ENCODE assay signal across 8 cellular contexts in the genomic region with DNA sequence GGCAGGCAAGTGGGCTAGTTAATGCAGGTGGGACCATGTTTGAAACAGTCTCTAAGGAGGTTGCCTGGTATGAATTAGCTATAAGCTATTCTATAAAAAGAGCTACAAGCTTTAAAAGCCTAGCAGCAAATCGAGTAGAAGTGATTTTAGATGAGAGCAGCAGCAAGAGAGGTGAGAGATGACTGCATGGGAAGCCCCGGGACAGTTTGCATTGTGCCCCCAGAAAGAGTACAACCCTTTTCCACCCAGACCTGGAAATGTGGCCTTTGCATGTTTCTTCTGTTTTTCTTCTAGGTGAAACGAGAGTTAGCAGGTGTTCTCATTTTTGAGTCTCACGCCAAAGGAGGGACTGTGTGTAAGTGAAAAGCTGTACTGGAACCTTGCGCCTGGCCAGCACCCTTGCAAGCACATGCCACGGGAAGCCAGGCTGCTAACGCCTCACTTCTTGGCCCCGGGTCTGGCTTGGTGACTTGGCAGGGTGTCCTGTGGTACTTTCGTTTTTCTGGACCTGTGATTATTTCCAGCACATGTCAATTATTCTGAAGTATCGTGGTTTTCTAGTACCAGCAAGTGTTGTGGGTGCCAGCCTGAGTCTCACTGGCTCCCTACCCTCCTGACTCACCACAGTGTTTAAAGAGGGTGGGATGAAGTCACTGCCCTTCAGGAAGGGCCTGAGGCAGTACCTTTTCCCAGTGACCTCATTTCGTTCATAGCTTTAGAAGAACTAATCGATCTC.
A peak's percentile ranks its signal among the peaks of the same experiment; 100 is the strongest.
DNase-seq lines count a peak whose midpoint lies in the region; ATAC-seq lines count a peak whose summit lies in the region.

No MANE protein-coding gene starts in this region.

- ATAC-seq in HG02852 (IDR thresholded peaks at IDR 0.05; ENCODE audit: unreplicated experiment) (peak; percentile 40), left lobe of liver (peak; percentile 91), HG02840 (IDR thresholded peaks at IDR 0.05; ENCODE audit: low FRiP score, unreplicated experiment) (no peak)
- peak; percentile 63 to 65 for ATAC-seq in activated T-cell treated with anti-CD3 and anti-CD28 coated beads, Interleukin-2, amount 50 U/mL, for 72 hours (replicated peaks in 1 of 2)

- no peaks in the 10 kb centered on the region for H3K9me3 Mint-ChIP-seq in activated T-cell treated with anti-CD3 and anti-CD28 coated beads, Interleukin-2, amount 50 U/mL, for 72 hours
- H3K9me3 Mint-ChIP-seq in activated CD4-positive, alpha-beta T cell treated with anti-CD3 and anti-CD28 coated beads, Interleukin-2, amount 10 ng/mL, durations not matched to agents 7 days and 5 days: no peaks in the 10 kb centered on the region

- CTCF ChIA-PET in activated CD4-positive, alpha-beta T cell treated with anti-CD3 and anti-CD28 coated beads, Interleukin-2, amount 10 ng/mL, durations not matched to agents 7 days and 5 days (lab: Charles Lee): interaction anchor here (1.3 kb wide), 1 partner anchor 10 kb away, joined by 3 read pairs; no protein-coding TSS in a partner anchor

- H3K27ac Mint-ChIP-seq in activated T-cell treated with anti-CD3 and anti-CD28 coated beads, Interleukin-2, amount 50 U/mL, for 72 hours: no peak overlapping the region
- H3K27ac Mint-ChIP-seq in activated CD4-positive, alpha-beta T cell treated with anti-CD3 and anti-CD28 coated beads, Interleukin-2, amount 10 ng/mL, durations not matched to agents 7 days and 5 days: no peak overlapping the region

- POLR2A ChIA-PET in activated CD4-positive, alpha-beta T cell treated with anti-CD3 and anti-CD28 coated beads, Interleukin-2, amount 10 ng/mL, durations not matched to agents 7 days and 5 days (lab: Charles Lee): no interaction called here

- peaks cover 16% of the 10 kb centered on the region for H3K4me1 Mint-ChIP-seq in activated T-cell treated with anti-CD3 and anti-CD28 coated beads, Interleukin-2, amount 50 U/mL, for 72 hours (ENCODE audit: low read depth)
- peaks cover 4% of the 10 kb centered on the region for H3K4me1 Mint-ChIP-seq in activated CD4-positive, alpha-beta T cell treated with anti-CD3 and anti-CD28 coated beads, Interleukin-2, amount 10 ng/mL, durations not matched to agents 7 days and 5 days

- peak; percentile 38 for DNase-seq in AG08396 (ENCODE audit: low spot score)
- DNase-seq in activated T-cell treated with anti-CD3 and anti-CD28 coated beads, Interleukin-2, amount 50 U/mL, for 72 hours: no peak
- peak; percentile 73 for DNase-seq in left lobe of liver (ENCODE audit: low spot score)
- DNase-seq in UCSD-AML1 (lab: John Stamatoyannopoulos, UW; ENCODE audit: unreplicated experiment): no peak
- DNase-seq in NCI-H69 (lab: John Stamatoyannopoulos, UW): no peak
- no peak for DNase-seq in activated CD4-positive, alpha-beta T cell treated with anti-CD3 and anti-CD28 coated beads, Interleukin-2, amount 10 ng/mL, durations not matched to agents 7 days and 5 days

- H3K27me3 Mint-ChIP-seq in activated T-cell treated with anti-CD3 and anti-CD28 coated beads, Interleukin-2, amount 50 U/mL, for 72 hours (ENCODE audit: low read depth): peaks cover 6% of the 10 kb centered on the region
- H3K27me3 Mint-ChIP-seq in activated CD4-positive, alpha-beta T cell treated with anti-CD3 and anti-CD28 coated beads, Interleukin-2, amount 10 ng/mL, durations not matched to agents 7 days and 5 days: peaks cover 6% of the 10 kb centered on the region

- H3K4me3 Mint-ChIP-seq in activated T-cell treated with anti-CD3 and anti-CD28 coated beads, Interleukin-2, amount 50 U/mL, for 72 hours: peak overlapping the region in 1 of 2 donors; percentile 29
- no peak overlapping the region for H3K4me3 Mint-ChIP-seq in activated CD4-positive, alpha-beta T cell treated with anti-CD3 and anti-CD28 coated beads, Interleukin-2, amount 10 ng/mL, durations not matched to agents 7 days and 5 days

- no peaks in the 10 kb centered on the region for H3K36me3 Mint-ChIP-seq in activated T-cell treated with anti-CD3 and anti-CD28 coated beads, Interleukin-2, amount 50 U/mL, for 72 hours (ENCODE audit: insufficient read depth in 2 of 2)
- no peaks in the 10 kb centered on the region for H3K36me3 Mint-ChIP-seq in activated CD4-positive, alpha-beta T cell treated with anti-CD3 and anti-CD28 coated beads, Interleukin-2, amount 10 ng/mL, durations not matched to agents 7 days and 5 days (ENCODE audit: low read depth)

Comparison
In these comparisons a context has a peak if more than half of its experiments do, and no peak if none do; other contexts are left out.
1. DNase-seq: peak in AG08396 (single experiment) and left lobe of liver (single experiment); none in activated T-cell treated with anti-CD3 and anti-CD28 coated beads, Interleukin-2, amount 50 U/mL, for 72 hours (0 of 2), UCSD-AML1 (single experiment), NCI-H69 (single experiment) and activated CD4-positive, alpha-beta T cell treated with anti-CD3 and anti-CD28 coated beads, Interleukin-2, amount 10 ng/mL, durations not matched to agents 7 days and 5 days (single experiment).